ENCODE assay signal across 2 cellular contexts in genomic region chr17:50913120-50913519, GRCh38.
TF ChIP-seq lines count a peak whose summit lies in the region.

No MANE protein-coding gene starts in this region.

TF ChIP-seq in HEK293, 187 proteins besides CTCF, POLR2A, EP300 and RAD21 (continued from another document):
- TF ChIP-seq, protein P1, sequence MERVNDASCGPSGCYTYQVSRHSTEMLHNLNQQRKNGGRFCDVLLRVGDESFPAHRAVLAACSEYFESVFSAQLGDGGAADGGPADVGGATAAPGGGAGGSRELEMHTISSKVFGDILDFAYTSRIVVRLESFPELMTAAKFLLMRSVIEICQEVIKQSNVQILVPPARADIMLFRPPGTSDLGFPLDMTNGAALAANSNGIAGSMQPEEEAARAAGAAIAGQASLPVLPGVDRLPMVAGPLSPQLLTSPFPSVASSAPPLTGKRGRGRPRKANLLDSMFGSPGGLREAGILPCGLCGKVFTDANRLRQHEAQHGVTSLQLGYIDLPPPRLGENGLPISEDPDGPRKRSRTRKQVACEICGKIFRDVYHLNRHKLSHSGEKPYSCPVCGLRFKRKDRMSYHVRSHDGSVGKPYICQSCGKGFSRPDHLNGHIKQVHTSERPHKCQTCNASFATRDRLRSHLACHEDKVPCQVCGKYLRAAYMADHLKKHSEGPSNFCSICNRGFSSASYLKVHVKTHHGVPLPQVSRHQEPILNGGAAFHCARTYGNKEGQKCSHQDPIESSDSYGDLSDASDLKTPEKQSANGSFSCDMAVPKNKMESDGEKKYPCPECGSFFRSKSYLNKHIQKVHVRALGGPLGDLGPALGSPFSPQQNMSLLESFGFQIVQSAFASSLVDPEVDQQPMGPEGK (tag by site-specific recombination; IDR thresholded peaks at IDR 0.05) = no peak
- no peak for TF ChIP-seq ZNF692 (tag by site-specific recombination; IDR thresholded peaks at IDR 0.05)
- TF ChIP-seq ZNF707 (tag by site-specific recombination; IDR thresholded peaks at IDR 0.05) = no peak
- no peak for TF ChIP-seq ZNF433 (tag by site-specific recombination; IDR thresholded peaks at IDR 0.05; ENCODE audit: low read depth)
- no peak for TF ChIP-seq ZNF514 (tag by site-specific recombination; IDR thresholded peaks at IDR 0.05)
- no peak for TF ChIP-seq EGR2 (tag by site-specific recombination; IDR thresholded peaks at IDR 0.05; ENCODE audit: low read depth)
- no peak for TF ChIP-seq PRDM1 (tag by site-specific recombination; IDR thresholded peaks at IDR 0.05)

TF ChIP-seq in H1, 55 proteins besides CTCF, POLR2A, EP300 and RAD21 (continued from another document):
- no peak for TF ChIP-seq BCL11A (IDR thresholded peaks at IDR 0.05; ENCODE audit: low read depth in 2 of 2, low read length in 2 of 2)
